24 cellular contexts compared by ENCODE assay signal in the genomic region with DNA sequence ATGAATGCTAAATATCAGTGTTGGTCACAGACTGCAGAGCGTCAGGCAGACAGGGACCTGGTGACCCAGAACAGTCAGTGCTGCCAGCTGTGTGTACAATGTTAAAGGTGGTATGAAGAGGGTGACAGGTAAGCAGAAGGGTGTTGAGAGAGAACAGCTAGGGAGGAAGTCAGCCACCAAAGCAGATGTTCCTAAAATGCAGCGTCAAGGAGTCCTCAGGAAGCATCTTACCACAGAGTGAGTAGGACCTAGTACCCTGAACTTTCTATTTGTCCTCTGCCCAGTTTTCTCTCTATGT. TPM values are rescaled to one million over a fixed set of nuclear protein-coding genes. Genes with fewer than 3 reads are reported as not detected.
DNase-seq lines count a peak whose midpoint lies in the region; ATAC-seq and TF ChIP-seq lines count a peak whose summit lies in the region.
"Had no signal": no experiment of that assay in that cellular context is flagged by ENCODE, and none has a peak within 500 bp of the region (broad histone marks: within the 10 kb centered on the region; RNA-seq: fewer than 3 reads in every experiment).

No MANE protein-coding gene starts in this region.

- no peaks in the 10 kb centered on the region for H4K20me1 ChIP-seq in PC-3 (ENCODE audit: low read length)

- H3K36me3 ChIP-seq in PC-3 (ENCODE audit: low read depth, low read length): no peaks in the 10 kb centered on the region
- H3K36me3 ChIP-seq: gastroesophageal sphincter, HAP-1, vagina had no signal

- no peak overlapping the region for H3K9ac ChIP-seq in PC-3 (ENCODE audit: low read length)
- H3K9ac ChIP-seq: parathyroid adenoma had no signal

- no peak for ATAC-seq in PC-3
- ATAC-seq in stimulated activated effector memory CD8-positive, alpha-beta T cell treated with anti-CD3 and anti-CD28 coated beads, Interleukin-12 subunit alpha, Interleukin-12 subunit beta, amount 100 ng/mL, for 72 hours: no peak
- ATAC-seq: gastroesophageal sphincter; GM12878; K562; natural killer cell treated with Interleukin-12 subunit alpha and Interleukin-12 subunit beta and Interleukin-15 and Interleukin-18, amount 100 ng/mL, for 72 hours had no signal

- H3K4me1 Mint-ChIP-seq in Calu3 (ENCODE audit: low read depth, unreplicated experiment) (peaks cover 18% of the 10 kb centered on the region), osteocyte (ENCODE audit: unreplicated experiment) (peaks cover 12% of the 10 kb centered on the region)
- H3K4me1 Mint-ChIP-seq in stimulated activated effector memory CD8-positive, alpha-beta T cell treated with anti-CD3 and anti-CD28 coated beads, Interleukin-12 subunit alpha, Interleukin-12 subunit beta, amount 100 ng/mL, for 72 hours: no peaks in the 10 kb centered on the region

- H3K4me1 ChIP-seq in PC-3 (ENCODE audit: insufficient read depth, low read length): peaks cover 21% of the 10 kb centered on the region
- H3K4me1 ChIP-seq: gastroesophageal sphincter, parathyroid adenoma had no signal

- peak overlapping the region; percentile 66 for H2AFZ ChIP-seq in PC-3 (ENCODE audit: low read length)
- H2AFZ ChIP-seq: parathyroid adenoma had no signal

- H3K27me3 ChIP-seq in PC-3 (ENCODE audit: low read length): no peaks in the 10 kb centered on the region
- H3K27me3 ChIP-seq: gastroesophageal sphincter, vagina had no signal

- H3F3A ChIP-seq in PC-3 (ENCODE audit: low read length, unreplicated experiment): no peaks in the 10 kb centered on the region

- intact Hi-C loops in Calu3 (cut with micrococcal nuclease; ENCODE audit: unreplicated experiment): no loop called here
- intact Hi-C loops in PC-3 (cut with micrococcal nuclease): no loop called here

- H3K27ac Mint-ChIP-seq in Calu3 (ENCODE audit: unreplicated experiment): peak overlapping the region; percentile 71
- H3K27ac Mint-ChIP-seq in osteocyte (ENCODE audit: unreplicated experiment): peak overlapping the region; percentile 58
- H3K27ac Mint-ChIP-seq in stimulated activated effector memory CD8-positive, alpha-beta T cell treated with anti-CD3 and anti-CD28 coated beads, Interleukin-12 subunit alpha, Interleukin-12 subunit beta, amount 100 ng/mL, for 72 hours: no peak overlapping the region
- H3K27ac Mint-ChIP-seq: natural killer cell treated with Interleukin-12 subunit alpha and Interleukin-12 subunit beta and Interleukin-15 and Interleukin-18, amount 100 ng/mL, for 72 hours; T-helper 1 cell treated with Interleukin-12 subunit alpha and Interleukin-12 subunit beta and Interleukin-4 antibody, amounts not matched to agents 30 μg/mL and 1 μg/mL, for 36 hours had no signal

- H3K4me2 ChIP-seq in PC-3 (ENCODE audit: low read length): peak overlapping the region; percentile 72

- H3K9me3 Mint-ChIP-seq in Calu3 (ENCODE audit: low read depth, unreplicated experiment): no peaks in the 10 kb centered on the region
- no peaks in the 10 kb centered on the region for H3K9me3 Mint-ChIP-seq in osteocyte (ENCODE audit: unreplicated experiment)
- H3K9me3 Mint-ChIP-seq in stimulated activated effector memory CD8-positive, alpha-beta T cell treated with anti-CD3 and anti-CD28 coated beads, Interleukin-12 subunit alpha, Interleukin-12 subunit beta, amount 100 ng/mL, for 72 hours: no peaks in the 10 kb centered on the region
- H3K9me3 Mint-ChIP-seq: natural killer cell treated with Interleukin-12 subunit alpha and Interleukin-12 subunit beta and Interleukin-15 and Interleukin-18, amount 100 ng/mL, for 72 hours had no signal

- DNase-seq in Calu3 (no peak), PC-3 (no peak), epithelial cell of prostate (ENCODE audit: low read depth, low spot score) (no peak), osteocyte (ENCODE audit: extremely low spot score, unreplicated experiment) (no peak), CD1c-positive myeloid dendritic cell (ENCODE audit: extremely low spot score) (no peak), iPS-NIHi11 (ENCODE audit: low spot score) (no peak)
- DNase-seq in stimulated activated effector memory CD8-positive, alpha-beta T cell treated with anti-CD3 and anti-CD28 coated beads, Interleukin-12 subunit alpha, Interleukin-12 subunit beta, amount 100 ng/mL, for 72 hours (ENCODE audit: low spot score in 2 of 2): no peak
- DNase-seq: activated CD4-positive, alpha-beta T cell treated with anti-CD3 and anti-CD28 coated beads for 48 hours; activated naive CD4-positive, alpha-beta T cell treated with anti-CD3 and anti-CD28 coated beads, Interleukin-2, amount 50 U/mL, for 16 hours; anterior cingulate cortex; DMS79 treated with DMSO at 0.1 percent for 48 hours; left cardiac atrium; midbrain; NCI-H146; NCI-H510A; SIG-M5 had no signal

- peak overlapping the region; percentile 15 for H3K4me3 Mint-ChIP-seq in Calu3 (ENCODE audit: low read depth, unreplicated experiment)
- H3K4me3 Mint-ChIP-seq in osteocyte (ENCODE audit: unreplicated experiment): no peak overlapping the region
- no peak overlapping the region for H3K4me3 Mint-ChIP-seq in stimulated activated effector memory CD8-positive, alpha-beta T cell treated with anti-CD3 and anti-CD28 coated beads, Interleukin-12 subunit alpha, Interleukin-12 subunit beta, amount 100 ng/mL, for 72 hours
- H3K4me3 Mint-ChIP-seq: natural killer cell treated with Interleukin-12 subunit alpha and Interleukin-12 subunit beta and Interleukin-15 and Interleukin-18, amount 100 ng/mL, for 72 hours; T-helper 1 cell treated with Interleukin-12 subunit alpha and Interleukin-12 subunit beta and Interleukin-4 antibody, amounts not matched to agents 30 μg/mL and 1 μg/mL, for 36 hours had no signal

- H3K9me2 ChIP-seq in PC-3 (replicated peaks; ENCODE audit: low read length): no peaks in the 10 kb centered on the region

- CTCF ChIA-PET in Calu3 (lab: Charles Lee) (no interaction called here), PC-3 (lab: Charles Lee) (no interaction called here)

- BruUV-seq in Calu3 (replicated peaks; lab: Mats Ljungman, UMichigan) (no TSS peak), PC-3 (replicated peaks; lab: Mats Ljungman, UMichigan) (no TSS peak)

- H3K27me3 Mint-ChIP-seq in Calu3 (ENCODE audit: unreplicated experiment): no peaks in the 10 kb centered on the region
- H3K27me3 Mint-ChIP-seq in osteocyte (ENCODE audit: unreplicated experiment): no peaks in the 10 kb centered on the region

- H3K79me2 ChIP-seq in PC-3 (ENCODE audit: low read length): no peaks in the 10 kb centered on the region
- H3K79me2 ChIP-seq: parathyroid adenoma had no signal

- H3K9me3 ChIP-seq in PC-3 (ENCODE audit: low read length): no peaks in the 10 kb centered on the region
- H3K9me3 ChIP-seq: gastroesophageal sphincter, HAP-1, vagina had no signal

- POLR2A ChIA-PET in PC-3 (lab: Charles Lee; ENCODE audit: unreplicated experiment): no interaction called here

- no peaks in the 10 kb centered on the region for H3K36me3 Mint-ChIP-seq in Calu3 (ENCODE audit: insufficient read depth, unreplicated experiment)
- no peaks in the 10 kb centered on the region for H3K36me3 Mint-ChIP-seq in osteocyte (ENCODE audit: unreplicated experiment)
- H3K36me3 Mint-ChIP-seq in stimulated activated effector memory CD8-positive, alpha-beta T cell treated with anti-CD3 and anti-CD28 coated beads, Interleukin-12 subunit alpha, Interleukin-12 subunit beta, amount 100 ng/mL, for 72 hours: no peaks in the 10 kb centered on the region
- H3K36me3 Mint-ChIP-seq: natural killer cell treated with Interleukin-12 subunit alpha and Interleukin-12 subunit beta and Interleukin-15 and Interleukin-18, amount 100 ng/mL, for 72 hours had no signal

- TF ChIP-seq CTCF in Calu3 (IDR thresholded peaks at IDR 0.05; ENCODE audit: unreplicated experiment) (no peak), PC-3 (conservative IDR thresholded peaks at IDR 0.05; ENCODE audit: low read depth, low read length) (no peak), osteocyte (IDR thresholded peaks at IDR 0.05) (no peak)

- H3K4me3 ChIP-seq in PC-3 (ENCODE audit: low read length): peak overlapping the region; percentile 28; the same call in 1 of the 2 replicates
- H3K4me3 ChIP-seq: gastroesophageal sphincter, GM12878, HAP-1, K562, vagina had no signal

- H3K27ac ChIP-seq in PC-3 (ENCODE audit: low read length): 0 out of 2 replicates have a peak overlapping the region, but pooled peaks have one; percentile 22
- peak overlapping the region; percentile 70 for H3K27ac ChIP-seq in epithelial cell of prostate
- H3K27ac ChIP-seq: gastroesophageal sphincter, parathyroid adenoma, vagina had no signal

RNA-seq across cellular contexts. Expression of gene STMND1, which starts 14.2 kb away (rescaled TPM):
- total RNA-seq in Calu3 (2022): 0.68 and 0.73 TPM in 2 replicates
- not detected in 2 replicates for total RNA-seq in PC-3 (2014; rRNA removed)
- total RNA-seq in osteocyte: not detected in 2 replicates
- total RNA-seq: gastroesophageal sphincter; GM12878; K562; left cardiac atrium; natural killer cell treated with Interleukin-12 subunit alpha and Interleukin-12 subunit beta and Interleukin-15 and Interleukin-18, amount 100 ng/mL, for 72 hours; vagina had no signal
